ENCODE assay signal across 8 cellular contexts in genomic region chr7:30470163-30470770, GRCh38. TPM values are rescaled to one million over a fixed set of nuclear protein-coding genes. Genes with fewer than 3 reads are reported as not detected.
DNase-seq lines count a peak whose midpoint lies in the region; ATAC-seq, FAIRE-seq and TF ChIP-seq lines count a peak whose summit lies in the region.

No MANE protein-coding gene starts in this region.

- peak overlapping the region; percentile 28 for H3K4me3 ChIP-seq in fibroblast of the aortic adventitia (ENCODE audit: low read depth, low read length)
- no peak overlapping the region for H3K4me3 ChIP-seq in parathyroid adenoma (ENCODE audit: low read depth, low read length)
- no peak overlapping the region for H3K4me3 ChIP-seq in CD8-positive, alpha-beta memory T cell (ENCODE audit: low read length)

- H3K36me3 Mint-ChIP-seq in activated B cell treated with CpG ODN at 0.5 μM for 24 hours (ENCODE audit: low read depth), result peaks cover 17% of the 10 kb centered on the region
- peaks cover 0 to 26% (median 8%) of the 10 kb centered on the region in 3 donors for H3K36me3 Mint-ChIP-seq in CD8-positive, alpha-beta memory T cell

- CTCF ChIA-PET in activated B cell treated with CpG ODN at 0.5 μM for 24 hours (lab: Charles Lee), result no interaction called here
- CTCF ChIA-PET in CD8-positive, alpha-beta memory T cell (lab: Charles Lee), result no interaction called here

- no peaks in the 10 kb centered on the region for H3K9me3 Mint-ChIP-seq in activated B cell treated with CpG ODN at 0.5 μM for 24 hours
- no peaks in the 10 kb centered on the region for H3K9me3 Mint-ChIP-seq in CD8-positive, alpha-beta memory T cell

- intact Hi-C loops in activated B cell treated with CpG ODN at 0.5 μM for 24 hours (cut with micrococcal nuclease), result no loop called here

- peak overlapping the region; percentile 62 for H3K27ac Mint-ChIP-seq in activated B cell treated with CpG ODN at 0.5 μM for 24 hours
- H3K27ac Mint-ChIP-seq in CD8-positive, alpha-beta memory T cell, result peak overlapping the region in 4 of 8 donors; percentile 55 to 88 (median 66)

- peak overlapping the region; percentile 56 for H2AFZ ChIP-seq in parathyroid adenoma

- peaks cover 41% of the 10 kb centered on the region for H3K4me1 ChIP-seq in parathyroid adenoma
- H3K4me1 ChIP-seq in CD8-positive, alpha-beta memory T cell (ENCODE audit: insufficient read depth, low read length), result peaks cover 31% of the 10 kb centered on the region

- POLR2A ChIA-PET in activated B cell treated with CpG ODN at 0.5 μM for 24 hours (lab: Charles Lee), result interaction anchor here (3.2 kb wide), 1 partner anchor 8 kb away, joined by 18 read pairs; the partner anchor contains the start of gene NOD1
- POLR2A ChIA-PET in CD8-positive, alpha-beta memory T cell (lab: Charles Lee), result no interaction called here

- peaks cover 93% of the 10 kb centered on the region for H3K4me1 Mint-ChIP-seq in activated B cell treated with CpG ODN at 0.5 μM for 24 hours
- H3K4me1 Mint-ChIP-seq in CD8-positive, alpha-beta memory T cell, result peaks cover 71 to 94% (median 80%) of the 10 kb centered on the region in 3 donors

- no peak for ATAC-seq in activated B cell treated with CpG ODN at 0.5 μM for 24 hours (ENCODE audit: low read depth)
- no peak for ATAC-seq in GM21367 (IDR thresholded peaks at IDR 0.05; ENCODE audit: unreplicated experiment)

- H3K9me3 ChIP-seq in parathyroid adenoma (ENCODE audit: control insufficient read depth, low read length), result no peaks in the 10 kb centered on the region
- no peaks in the 10 kb centered on the region for H3K9me3 ChIP-seq in CD8-positive, alpha-beta memory T cell (ENCODE audit: low read length)

- peak; percentile 77 for DNase-seq in DMS53 treated with DMSO at 0.1 percent for 48 hours (lab: John Stamatoyannopoulos, UW; ENCODE audit: unreplicated experiment)
- no peak for DNase-seq in activated B cell treated with CpG ODN at 0.5 μM for 24 hours
- DNase-seq in fibroblast of the aortic adventitia (ENCODE audit: low read depth), result peak; percentile 72
- no peak for DNase-seq in SW 1271 (lab: John Stamatoyannopoulos, UW)
- DNase-seq in CD8-positive, alpha-beta memory T cell, result no peak
- no peak for DNase-seq in RCC 7860 (ENCODE audit: low spot score)

- no peaks in the 10 kb centered on the region for H3K27me3 Mint-ChIP-seq in activated B cell treated with CpG ODN at 0.5 μM for 24 hours
- H3K27me3 Mint-ChIP-seq in CD8-positive, alpha-beta memory T cell, result no peaks in the 10 kb centered on the region

- no peak overlapping the region for H3K4me3 Mint-ChIP-seq in activated B cell treated with CpG ODN at 0.5 μM for 24 hours
- peak overlapping the region in 2 of 7 donors; percentile 62 to 69 for H3K4me3 Mint-ChIP-seq in CD8-positive, alpha-beta memory T cell

- no peak for TF ChIP-seq CTCF in activated B cell treated with CpG ODN at 0.5 μM for 24 hours (IDR thresholded peaks at IDR 0.05)
- TF ChIP-seq CTCF in fibroblast of the aortic adventitia (IDR thresholded peaks at IDR 0.05; ENCODE audit: insufficient read depth, low read length), result no peak
- no peak for TF ChIP-seq CTCF in parathyroid adenoma (IDR thresholded peaks at IDR 0.05)

- no peak overlapping the region for H3K9ac ChIP-seq in parathyroid adenoma

- H3K27ac ChIP-seq in parathyroid adenoma, result peak overlapping the region; percentile 76
- no peak overlapping the region for H3K27ac ChIP-seq in CD8-positive, alpha-beta memory T cell (ENCODE audit: low read depth, low read length)

- peaks cover 2% of the 10 kb centered on the region for H3K79me2 ChIP-seq in parathyroid adenoma

- FAIRE-seq in RCC 7860 (lab: Jason Lieb, UNC), result no peak

- no peaks in the 10 kb centered on the region for H3K36me3 ChIP-seq in parathyroid adenoma (ENCODE audit: control insufficient read depth, insufficient read depth, low read length)
- H3K36me3 ChIP-seq in CD8-positive, alpha-beta memory T cell (ENCODE audit: insufficient read depth, low read length), result no peaks in the 10 kb centered on the region

- H3K27me3 ChIP-seq in parathyroid adenoma (ENCODE audit: control insufficient read depth, insufficient read depth, low read length), result no peaks in the 10 kb centered on the region
- H3K27me3 ChIP-seq in CD8-positive, alpha-beta memory T cell (ENCODE audit: insufficient read depth, low read length, poor library complexity, severe bottlenecking), result no peaks in the 10 kb centered on the region

- H3K4me2 ChIP-seq in parathyroid adenoma (ENCODE audit: low read length), result no peak overlapping the region

RNA-seq across cellular contexts. Expression of gene NOD1, which starts 8.3 kb away (rescaled TPM):
- 11.7 and 14.0 TPM in 2 replicates for total RNA-seq in activated B cell treated with CpG ODN at 0.5 μM for 24 hours
- 7.5 and 14.8 TPM in 2 replicates for total RNA-seq in fibroblast of the aortic adventitia (ENCODE audit: low replicate concordance)
- 1 to 10 TPM; 8.4 to 8.8 TPM for total RNA-seq in CD8-positive, alpha-beta memory T cell
- 8.8 TPM for polyA plus RNA-seq in CD8-positive, alpha-beta memory T cell

RNA-seq across cellular contexts. Expression of gene GGCT, which starts 34.4 kb away (rescaled TPM):
- total RNA-seq in activated B cell treated with CpG ODN at 0.5 μM for 24 hours, result 22.7 and 24.4 TPM in 2 replicates
- total RNA-seq in fibroblast of the aortic adventitia (ENCODE audit: low replicate concordance), result 27.3 and 47.8 TPM in 2 replicates
- 10 to 100 TPM; 69.3 to 73.1 TPM for total RNA-seq in CD8-positive, alpha-beta memory T cell
- polyA plus RNA-seq in CD8-positive, alpha-beta memory T cell, result 25.1 TPM

Comparison
In these comparisons a context has a peak if more than half of its experiments do, and no peak if none do; other contexts are left out.
1. DNase-seq: peak in DMS53 treated with DMSO at 0.1 percent for 48 hours (single experiment) and fibroblast of the aortic adventitia (single experiment); none in activated B cell treated with CpG ODN at 0.5 μM for 24 hours (single experiment), SW 1271 (0 of 2), CD8-positive, alpha-beta memory T cell (0 of 5) and RCC 7860 (single experiment).